Comparison of ENCODE assay signal across 27 cellular contexts in genomic region chr3:156768390-156768789, GRCh38. TPM values are rescaled to one million over a fixed set of nuclear protein-coding genes. Genes with fewer than 3 reads are reported as not detected.
"Had no signal": no experiment of that assay in that cellular context is flagged by ENCODE, and none has a peak within 500 bp of the region (broad histone marks: within the 10 kb centered on the region; RNA-seq: fewer than 3 reads in every experiment).

No MANE protein-coding gene starts in this region.

- H3K9me3 ChIP-seq: stomach, suprapubic skin, testis, thoracic aorta, thyroid gland, tibial artery, tibial nerve, transverse colon, upper lobe of left lung, upper lobe of right lung, uterus, vagina had no signal

- H3K27ac ChIP-seq: stomach, suprapubic skin, testis, thoracic aorta, thyroid gland, tibial artery, tibial nerve, transverse colon, upper lobe of left lung, upper lobe of right lung, uterus, vagina had no signal

- H3K4me3 ChIP-seq: stomach, suprapubic skin, testis, thoracic aorta, thyroid gland, tibial artery, tibial nerve, transverse colon, upper lobe of left lung, upper lobe of right lung, uterus, vagina had no signal

- H3K27me3 ChIP-seq: stomach, suprapubic skin, testis, thyroid gland, tibial artery, tibial nerve, transverse colon, upper lobe of left lung, upper lobe of right lung, uterus, vagina had no signal

- DNase-seq: stimulated activated CD4-positive, alpha-beta T cell treated with anti-CD3 and anti-CD28 coated beads, Interleukin-2, amount 100 ng/mL, for 48 hours; stimulated activated CD4-positive, alpha-beta T cell treated with anti-CD3 and anti-CD28 coated beads, Interleukin-4, amount 100 ng/mL, for 1 hour; stimulated activated CD4-positive, alpha-beta T cell treated with anti-CD3 and anti-CD28 coated beads, Interleukin-4, amount 100 ng/mL, for 24 hours; stimulated activated CD4-positive, alpha-beta T cell treated with anti-CD3 and anti-CD28 coated beads, Interleukin-4, amount 100 ng/mL, for 4 hours; stimulated activated CD8-positive, alpha-beta memory T cell treated with anti-CD3 and anti-CD28 coated beads, Interleukin-4, amount 100 ng/mL, for 48 hours; stimulated activated naive B cell treated with anti-CD40 and anti-IgM and Interleukin-4, amounts not matched to agents 10 μg/mL and 1 μg/mL and 100 μg/mL, for 72 hours; stimulated activated naive CD4-positive, alpha-beta T cell; stimulated activated naive CD4-positive, alpha-beta T cell treated with Interleukin-2 at 50 U/mL for 16 hours; stimulated activated naive CD8-positive, alpha-beta T cell treated with anti-CD3 and anti-CD28 coated beads, Interleukin-15, amount 100 ng/mL, for 72 hours; stimulated activated naive CD8-positive, alpha-beta T cell treated with anti-CD3 and anti-CD28 coated beads, Interleukin-15, Interleukin-2, amounts not matched to agents 100 U/mL and 50 U/mL, for 24 hours; stomach; substantia nigra; testis; thyroid gland; tibial artery; transverse colon; trophoblast cell; upper lobe of left lung; upper lobe of right lung; uterus had no signal

- H3K36me3 ChIP-seq: stomach, suprapubic skin, thoracic aorta, thyroid gland, tibial artery, tibial nerve, transverse colon, upper lobe of left lung, upper lobe of right lung, uterus, vagina had no signal

- H3K4me1 ChIP-seq: stomach, testis, upper lobe of left lung, upper lobe of right lung, uterus, vagina had no signal

- ATAC-seq: stimulated activated effector memory CD8-positive, alpha-beta T cell treated with anti-CD3 and anti-CD28 coated beads, Interleukin-12 subunit alpha, Interleukin-12 subunit beta, amount 100 ng/mL, for 72 hours; stimulated activated memory B cell treated with anti-CD40 and anti-IgM and Interleukin-4, amounts not matched to agents 10 μg/mL and 1 μg/mL and 100 μg/mL, for 72 hours; stimulated activated naive B cell treated with anti-CD40 and anti-IgM and Interleukin-4, amounts not matched to agents 10 μg/mL and 1 μg/mL and 100 μg/mL, for 72 hours; stimulated activated naive CD8-positive, alpha-beta T cell treated with anti-CD3 and anti-CD28 coated beads, Interleukin-15, amount 100 ng/mL, for 72 hours; stimulated activated naive CD8-positive, alpha-beta T cell treated with anti-CD3 and anti-CD28 coated beads, Interleukin-15, Interleukin-2, amounts not matched to agents 100 U/mL and 50 U/mL, for 24 hours; upper lobe of right lung had no signal

- FAIRE-seq: urothelium cell line had no signal

RNA-seq across cellular contexts. Expression of gene LEKR1, which starts 57.8 kb away (rescaled TPM):
- total RNA-seq: vagina had no signal
